Comparison of ENCODE assay signal across 7 cellular contexts in genomic region chr16:56860226-56861020, GRCh38. TPM values are rescaled to one million over a fixed set of nuclear protein-coding genes. Genes with fewer than 3 reads are reported as not detected.
DNase-seq lines count a peak whose midpoint lies in the region; ATAC-seq and TF ChIP-seq lines count a peak whose summit lies in the region.

No MANE protein-coding gene starts in this region.

- H3K9me3 Mint-ChIP-seq in activated CD4-positive, alpha-beta memory T cell treated with anti-CD3 and anti-CD28 coated beads for 36 hours, result no peaks in the 10 kb centered on the region

- WGBS in trophoblast cell (ENCODE audit: extremely low coverage, insufficient coverage, insufficient read length), result no CpG with 5 or more reads among the region's 9 CpGs

- H3K4me1 ChIP-seq in trophoblast cell (ENCODE audit: control insufficient read depth in 1 of 2, insufficient read depth in 2 of 2, low read length in 2 of 2), result peaks cover 7 to 17% of the 10 kb centered on the region in 2 experiments

- intact Hi-C loops in activated CD4-positive, alpha-beta memory T cell treated with anti-CD3 and anti-CD28 coated beads for 36 hours (cut with micrococcal nuclease), result loop anchor here (5.0 kb wide), 1 partner anchor 57 kb away; no protein-coding TSS in a partner anchor

- H3K4me3 Mint-ChIP-seq in activated CD4-positive, alpha-beta memory T cell treated with anti-CD3 and anti-CD28 coated beads for 36 hours, result peak overlapping the region; percentile 33

- no peak overlapping the region for H4K12ac ChIP-seq in trophoblast cell (ENCODE audit: low read depth, low read length)

- no peaks in the 10 kb centered on the region for H3K36me3 ChIP-seq in trophoblast cell (ENCODE audit: control insufficient read depth in 1 of 2, insufficient read depth in 2 of 2, low read length in 2 of 2)

- POLR2A ChIA-PET in activated CD4-positive, alpha-beta memory T cell treated with anti-CD3 and anti-CD28 coated beads for 36 hours (lab: Charles Lee), result no interaction called here
- POLR2A ChIA-PET in RWPE1 (lab: Yijun Ruan, JAX; ENCODE audit: low non-redundant PET), result interaction anchor here (0.5 kb wide), 1 partner anchor 78 kb away, joined by 6 read pairs; no protein-coding TSS in a partner anchor

- no peak overlapping the region for H2BK120ac ChIP-seq in trophoblast cell (ENCODE audit: insufficient read depth, low read length, poor library complexity)

- H2AK5ac ChIP-seq in trophoblast cell (ENCODE audit: low read length), result no peak overlapping the region

- H3K9ac ChIP-seq in trophoblast cell (ENCODE audit: low read length), result peak overlapping the region; percentile 9

- no peak for TF ChIP-seq CTCF in RWPE1 (conservative IDR thresholded peaks at IDR 0.05; ENCODE audit: low read depth)

- H3K9me3 ChIP-seq in trophoblast cell (ENCODE audit: insufficient read depth, low read depth, low read length), result no peaks in the 10 kb centered on the region

- no peak overlapping the region for H4K8ac ChIP-seq in trophoblast cell (ENCODE audit: low read depth, low read length)

- H3K4me1 Mint-ChIP-seq in activated CD4-positive, alpha-beta memory T cell treated with anti-CD3 and anti-CD28 coated beads for 36 hours (ENCODE audit: low read depth), result peaks cover 40% of the 10 kb centered on the region

- ATAC-seq in GM19372 (IDR thresholded peaks at IDR 0.05; ENCODE audit: low read depth, unreplicated experiment) (peak; percentile 68), HG03139 (IDR thresholded peaks at IDR 0.05; ENCODE audit: unreplicated experiment) (peak; percentile 76)

- no peak overlapping the region for H3K14ac ChIP-seq in trophoblast cell (ENCODE audit: low read length)

- H3K4me2 ChIP-seq in trophoblast cell (ENCODE audit: low read length), result peak overlapping the region; percentile 14

- peak overlapping the region; percentile 67 for H3K27ac Mint-ChIP-seq in activated CD4-positive, alpha-beta memory T cell treated with anti-CD3 and anti-CD28 coated beads for 36 hours

- H3K23ac ChIP-seq in trophoblast cell (ENCODE audit: low read length), result no peak overlapping the region

- no peak overlapping the region for H2BK12ac ChIP-seq in trophoblast cell (ENCODE audit: low read length)

- H2AFZ ChIP-seq in trophoblast cell (ENCODE audit: insufficient read depth, low read length, poor library complexity), result no peak overlapping the region

- H3K27me3 ChIP-seq in trophoblast cell (ENCODE audit: insufficient read depth, low read length), result no peaks in the 10 kb centered on the region

- H4K91ac ChIP-seq in trophoblast cell (ENCODE audit: low read depth, low read length), result no peak overlapping the region

- peaks cover 4% of the 10 kb centered on the region for H3K79me1 ChIP-seq in trophoblast cell (ENCODE audit: low read length)

- H3K4me3 ChIP-seq in trophoblast cell (ENCODE audit: low read depth, low read length), result no peak overlapping the region

- no peaks in the 10 kb centered on the region for H3K27me3 Mint-ChIP-seq in activated CD4-positive, alpha-beta memory T cell treated with anti-CD3 and anti-CD28 coated beads for 36 hours

- CTCF ChIA-PET in activated CD4-positive, alpha-beta memory T cell treated with anti-CD3 and anti-CD28 coated beads for 36 hours (lab: Charles Lee), result interaction anchor here (1.0 to 2.2 kb wide), 5 partner anchors 9 to 105 kb away, joined by 3 to 16 read pairs (median 4); no protein-coding TSS in a partner anchor
- CTCF ChIA-PET in RWPE1 (lab: Yijun Ruan, JAX), result interaction anchor here (0.7 kb wide), 1 partner anchor 182 kb away, joined by 3 read pairs; no protein-coding TSS in a partner anchor

- H2BK5ac ChIP-seq in trophoblast cell (ENCODE audit: low read depth, low read length, poor library complexity), result no peak overlapping the region

- no peak overlapping the region for H3K18ac ChIP-seq in trophoblast cell (ENCODE audit: low read length)

- no peak overlapping the region for H3K4ac ChIP-seq in trophoblast cell (ENCODE audit: low read depth, low read length)

- no peaks in the 10 kb centered on the region for H3K79me2 ChIP-seq in trophoblast cell (ENCODE audit: control insufficient read depth, insufficient read depth, low read length, poor library complexity)

- H3K27ac ChIP-seq in trophoblast cell (ENCODE audit: low read depth, low read length) (no peak overlapping the region), RWPE1 (no peak overlapping the region)

- no peaks in the 10 kb centered on the region for H3K36me3 Mint-ChIP-seq in activated CD4-positive, alpha-beta memory T cell treated with anti-CD3 and anti-CD28 coated beads for 36 hours

- DNase-seq in activated CD4-positive, alpha-beta memory T cell treated with anti-CD3 and anti-CD28 coated beads for 36 hours, result peak; percentile 81
- DNase-seq in trophoblast cell (peak in 1 of 2 donors; percentile 30), middle frontal gyrus (ENCODE audit: extremely low spot score, low spot score) (no peak), RWPE1 (ENCODE audit: low spot score) (no peak), LoVo (ENCODE audit: low spot score) (no peak)

RNA-seq across cellular contexts. Expression of gene SLC12A3, which starts 4.6 kb away (rescaled TPM):
- not detected for total RNA-seq in activated CD4-positive, alpha-beta memory T cell treated with anti-CD3 and anti-CD28 coated beads for 36 hours
- 0.11 TPM in 2 replicates for polyA plus RNA-seq in trophoblast cell (2013)
